ENCODE assay signal across 8 cellular contexts in genomic region chr20:50510706-50511401, GRCh38. TPM values are rescaled to one million over a fixed set of nuclear protein-coding genes. Genes with fewer than 3 reads are reported as not detected.
DNase-seq lines count a peak whose midpoint lies in the region; ATAC-seq and TF ChIP-seq lines count a peak whose summit lies in the region.

No MANE protein-coding gene starts in this region.

- no peaks in the 10 kb centered on the region for H3K9me3 ChIP-seq in PC-3 (ENCODE audit: low read length)
- H3K9me3 ChIP-seq in upper lobe of left lung, result no peaks in the 10 kb centered on the region

- peaks cover 38% of the 10 kb centered on the region for H4K20me1 ChIP-seq in PC-3 (ENCODE audit: low read length)

- H3K27ac Mint-ChIP-seq in memory B cell, result peak overlapping the region; percentile 99

- H3K4me2 ChIP-seq in PC-3 (ENCODE audit: low read length), result peak overlapping the region; percentile 94

- no peaks in the 10 kb centered on the region for H3F3A ChIP-seq in PC-3 (ENCODE audit: low read length, unreplicated experiment)

- H3K27me3 ChIP-seq in PC-3 (ENCODE audit: low read length), result no peaks in the 10 kb centered on the region
- H3K27me3 ChIP-seq in upper lobe of left lung, result no peaks in the 10 kb centered on the region

- no peaks in the 10 kb centered on the region for H3K9me2 ChIP-seq in PC-3 (replicated peaks; ENCODE audit: low read length)

- intact Hi-C loops in PC-3 (cut with micrococcal nuclease), result loop anchor here (2.0 kb wide), 2 partner anchors 50 to 66 kb away; no protein-coding TSS in a partner anchor

- H3K9me3 Mint-ChIP-seq in memory B cell, result no peaks in the 10 kb centered on the region

- TF ChIP-seq CTCF in PC-3 (conservative IDR thresholded peaks at IDR 0.05; ENCODE audit: low read depth, low read length) (no peak), upper lobe of left lung (IDR thresholded peaks at IDR 0.05) (no peak)

- H3K4me1 ChIP-seq in PC-3 (ENCODE audit: insufficient read depth, low read length) (peaks cover 40% of the 10 kb centered on the region), upper lobe of left lung (peaks cover 37 to 52% (median 49%) of the 10 kb centered on the region in 4 donors)

- H3K36me3 ChIP-seq in PC-3 (ENCODE audit: low read depth, low read length) (no peaks in the 10 kb centered on the region), upper lobe of left lung (no peaks in the 10 kb centered on the region)

- peak overlapping the region; percentile 86 for H3K9ac ChIP-seq in PC-3 (ENCODE audit: low read length)

- H3K4me3 Mint-ChIP-seq in memory B cell, result peak overlapping the region; percentile 99

- 1 to 2% methylated on average over 27 to 28 of the region's 29 CpGs for WGBS in upper lobe of left lung, 2 donors

- 0 out of 2 replicates have a peak overlapping the region, but pooled peaks have one; percentile 8 for H3K27ac ChIP-seq in PC-3 (ENCODE audit: low read length)
- H3K27ac ChIP-seq in upper lobe of left lung, result peak overlapping the region; percentile 91 to 99 (median 96)

- CTCF ChIA-PET in PC-3 (lab: Charles Lee), result no interaction called here

- POLR2A ChIA-PET in PC-3 (lab: Charles Lee; ENCODE audit: unreplicated experiment), result interaction anchor here (0.5 to 0.6 kb wide), 4 partner anchors 8 to 205 kb away, joined by 3 to 6 read pairs (median 3); no protein-coding TSS in a partner anchor

- peaks cover 57% of the 10 kb centered on the region for H3K79me2 ChIP-seq in PC-3 (ENCODE audit: low read length)

- peak; percentile 7 for ATAC-seq in PC-3
- no peak for ATAC-seq in memory B cell (ENCODE audit: low read depth)
- ATAC-seq in upper lobe of left lung (ENCODE audit: low FRiP score in 2 of 2), result peak; percentile 2 to 4

- peaks cover 12% of the 10 kb centered on the region for H3K36me3 Mint-ChIP-seq in memory B cell

- H3K4me1 Mint-ChIP-seq in memory B cell, result peaks cover 38% of the 10 kb centered on the region

- TSS peak; percentile 40 for BruUV-seq in PC-3 (replicated peaks; lab: Mats Ljungman, UMichigan)

- H3K4me3 ChIP-seq in PC-3 (ENCODE audit: low read length) (peak overlapping the region; percentile 83), upper lobe of left lung (peak overlapping the region; percentile 81 to 98 (median 94))

- TF ChIP-seq POLR2A in upper lobe of left lung (IDR thresholded peaks at IDR 0.05), result no peak

- no peaks in the 10 kb centered on the region for H3K27me3 Mint-ChIP-seq in memory B cell

- no peak for TF ChIP-seq EP300 in upper lobe of left lung (IDR thresholded peaks at IDR 0.05)

- DNase-seq in NCI-H82 (lab: John Stamatoyannopoulos, UW) (peak; percentile 48), NCI-H82 treated with DMSO at 0.1 percent for 48 hours (lab: John Stamatoyannopoulos, UW; ENCODE audit: unreplicated experiment) (no peak), PC-3 (peak; percentile 42), cerebellum (ENCODE audit: low spot score) (peak; percentile 15), memory B cell (ENCODE audit: low spot score in 2 of 2) (no peak), upper lobe of left lung (no peak), GDM1 (lab: John Stamatoyannopoulos, UW) (no peak), NCI-H2107 treated with DMSO at 0.1 percent for 48 hours (lab: John Stamatoyannopoulos, UW; ENCODE audit: unreplicated experiment) (no peak)

- H2AFZ ChIP-seq in PC-3 (ENCODE audit: low read length), result peak overlapping the region; percentile 61; the same call in 1 of the 2 replicates

RNA-seq across cellular contexts. Expression of gene PTPN1, which starts 0.7 kb away (rescaled TPM):
- total RNA-seq in PC-3 (2014; rRNA removed) (47.2 and 47.7 TPM in 2 replicates), cerebellum (13.9 TPM), upper lobe of left lung (100 to 1,000 TPM in 3 of 6 donors, 10 to 100 TPM in 3; 75.1 to 137 (median 96.1) TPM)

Comparison
In these comparisons a context has a peak if more than half of its experiments do, and no peak if none do; other contexts are left out.
1. DNase-seq: peak in NCI-H82 (single experiment), PC-3 (single experiment) and cerebellum (single experiment); none in NCI-H82 treated with DMSO at 0.1 percent for 48 hours (single experiment), memory B cell (0 of 2), upper lobe of left lung (0 of 2), GDM1 (single experiment) and NCI-H2107 treated with DMSO at 0.1 percent for 48 hours (single experiment).